Comparison of ENCODE assay signal across 13 cellular contexts in the genomic region with DNA sequence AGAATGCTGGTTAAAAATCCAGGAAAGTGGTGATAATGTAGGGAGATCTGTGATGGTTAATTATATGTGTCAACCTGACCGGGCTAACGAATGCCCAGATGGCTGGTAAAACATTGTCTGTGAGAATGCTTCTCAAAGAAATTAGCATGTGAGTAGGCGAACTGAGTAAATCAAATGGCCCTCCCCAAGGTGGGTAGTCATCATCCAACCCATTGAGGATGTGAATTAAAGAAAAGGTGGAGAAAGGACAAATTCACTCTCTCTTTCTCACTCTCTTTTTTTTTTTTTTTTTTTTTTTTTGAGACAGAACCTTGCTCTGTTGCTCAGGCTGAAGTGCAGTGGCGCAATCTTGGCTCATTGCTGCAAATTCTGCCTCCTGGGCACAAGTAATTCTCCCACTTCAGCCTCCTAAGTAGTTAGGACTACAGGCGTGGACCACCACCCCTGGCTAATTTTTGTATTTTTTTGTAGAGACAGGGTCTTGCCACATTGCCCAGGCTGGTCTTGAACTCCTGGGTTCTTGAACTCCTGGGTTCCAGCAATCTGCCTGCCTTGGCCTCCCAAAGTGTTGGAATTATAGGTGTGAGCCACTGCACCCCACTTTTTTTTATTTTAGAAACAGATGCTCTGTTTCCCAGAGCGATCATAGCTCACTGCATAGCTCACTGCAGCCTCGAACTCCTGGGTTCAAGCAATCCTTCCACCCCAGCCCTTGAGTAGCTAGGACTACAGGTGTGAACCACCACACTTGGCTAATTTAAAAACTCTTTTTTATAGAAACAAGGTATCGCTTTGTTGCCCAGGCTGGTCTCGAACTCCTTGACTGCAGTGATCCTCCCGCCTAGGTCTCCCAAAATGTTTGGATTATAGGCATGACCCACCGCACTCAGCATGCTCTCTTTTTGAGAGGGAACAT. TPM values are rescaled to one million over a fixed set of nuclear protein-coding genes. Genes with fewer than 3 reads are reported as not detected.
DNase-seq lines count a peak whose midpoint lies in the region; ATAC-seq and TF ChIP-seq lines count a peak whose summit lies in the region.
"Had no signal": no experiment of that assay in that cellular context is flagged by ENCODE, and none has a peak within 500 bp of the region (broad histone marks: within the 10 kb centered on the region; RNA-seq: fewer than 3 reads in every experiment).

No MANE protein-coding gene starts in this region.

- no peak overlapping the region for H2AFZ ChIP-seq in mammary epithelial cell (ENCODE audit: low read depth, low read length)

- intact Hi-C loops in mammary epithelial cell (cut with micrococcal nuclease) = no loop called here
- intact Hi-C loops in MCF 10A (cut with micrococcal nuclease) = loop anchor here (10.0 kb wide), 1 partner anchor 525 kb away; no protein-coding TSS in a partner anchor

- H3K4me1 Mint-ChIP-seq in MCF 10A (ENCODE audit: insufficient read depth, unreplicated experiment) = peaks cover 8% of the 10 kb centered on the region
- H3K4me1 Mint-ChIP-seq in endodermal cell = peaks cover 4% of the 10 kb centered on the region
- peaks cover 6 to 13% of the 10 kb centered on the region in 2 donors for H3K4me1 Mint-ChIP-seq in stimulated activated naive B cell treated with anti-CD40 and anti-IgM and Interleukin-4, amounts not matched to agents 10 μg/mL and 1 μg/mL and 100 μg/mL, for 72 hours

- WGBS in mammary epithelial cell (ENCODE audit: low coverage, missing lambda C conversion rate) = 88% methylated on average over 10 of the region's 11 CpGs
- WGBS in endodermal cell (ENCODE audit: insufficient coverage in 1 of 2, insufficient read length in 1 of 2), 2 experiments = 88 to 95% methylated on average over 9 to 11 of the region's 11 CpGs

- in situ Hi-C loops in mammary epithelial cell (cut with MboI; ENCODE audit: low sequenced_read_pairs in 2 of 2) (loop anchor here in 1 of 2 donors (10.0 kb wide), 1 partner anchor 415 kb away; no protein-coding TSS in a partner anchor), GM13977 (cut with MboI; ENCODE audit: low pct_unique_long_range_greater_than_20kb, low sequenced_read_pairs, unreplicated experiment) (no loop called here)

- H4K20me1 ChIP-seq in mammary epithelial cell (ENCODE audit: insufficient read depth, low read length) = no peaks in the 10 kb centered on the region

- H3K4me1 ChIP-seq in mammary epithelial cell (ENCODE audit: insufficient read depth, low read length) (no peaks in the 10 kb centered on the region), endodermal cell (ENCODE audit: control insufficient read depth, insufficient read depth, low read length) (no peaks in the 10 kb centered on the region)
- H3K4me1 ChIP-seq: SJCRH30 had no signal

- no peaks in the 10 kb centered on the region for H3K36me3 Mint-ChIP-seq in MCF 10A (ENCODE audit: insufficient read depth, unreplicated experiment)
- no peaks in the 10 kb centered on the region for H3K36me3 Mint-ChIP-seq in endodermal cell (ENCODE audit: low read depth)
- no peaks in the 10 kb centered on the region for H3K36me3 Mint-ChIP-seq in stimulated activated naive B cell treated with anti-CD40 and anti-IgM and Interleukin-4, amounts not matched to agents 10 μg/mL and 1 μg/mL and 100 μg/mL, for 72 hours

- H3K27ac ChIP-seq in mammary epithelial cell (ENCODE audit: insufficient read depth, low read depth, low read length) (no peak overlapping the region), endodermal cell (ENCODE audit: low read depth, low read length) (no peak overlapping the region)
- H3K27ac ChIP-seq: dorsolateral prefrontal cortex, HL-60, SJCRH30 had no signal

- H3K9me3 Mint-ChIP-seq in MCF 10A (ENCODE audit: unreplicated experiment) (no peaks in the 10 kb centered on the region), endodermal cell (no peaks in the 10 kb centered on the region)
- no peaks in the 10 kb centered on the region for H3K9me3 Mint-ChIP-seq in stimulated activated naive B cell treated with anti-CD40 and anti-IgM and Interleukin-4, amounts not matched to agents 10 μg/mL and 1 μg/mL and 100 μg/mL, for 72 hours

- no peaks in the 10 kb centered on the region for H3K36me3 ChIP-seq in mammary epithelial cell (ENCODE audit: insufficient read depth, low read length)
- no peaks in the 10 kb centered on the region for H3K36me3 ChIP-seq in endodermal cell (ENCODE audit: control insufficient read depth, insufficient read depth, low read length)
- H3K36me3 ChIP-seq: SJCRH30 had no signal

- no peaks in the 10 kb centered on the region for H3K79me2 ChIP-seq in mammary epithelial cell (ENCODE audit: insufficient read depth, low read length)

- ATAC-seq in stimulated activated naive B cell treated with anti-CD40 and anti-IgM and Interleukin-4, amounts not matched to agents 10 μg/mL and 1 μg/mL and 100 μg/mL, for 72 hours (replicated peaks) = peak; percentile 11 to 26
- no peak for ATAC-seq in GM19035 (IDR thresholded peaks at IDR 0.05; ENCODE audit: unreplicated experiment)

- no peak overlapping the region for H3K9ac ChIP-seq in mammary epithelial cell (ENCODE audit: insufficient read depth, low read length)
- H3K9ac ChIP-seq in endodermal cell (ENCODE audit: extremely low read depth, low read length, poor library complexity, severe bottlenecking) = no peak overlapping the region

- H3K4me2 ChIP-seq in mammary epithelial cell (ENCODE audit: insufficient read depth, low read depth, low read length) = no peak overlapping the region

- H3K4me3 Mint-ChIP-seq in MCF 10A (ENCODE audit: unreplicated experiment) (no peak overlapping the region), endodermal cell (no peak overlapping the region)
- H3K4me3 Mint-ChIP-seq in stimulated activated naive B cell treated with anti-CD40 and anti-IgM and Interleukin-4, amounts not matched to agents 10 μg/mL and 1 μg/mL and 100 μg/mL, for 72 hours = no peak overlapping the region

- no peak overlapping the region for H3K27ac Mint-ChIP-seq in MCF 10A (ENCODE audit: low read depth, unreplicated experiment)
- H3K27ac Mint-ChIP-seq in endodermal cell = no peak overlapping the region
- H3K27ac Mint-ChIP-seq in stimulated activated naive B cell treated with anti-CD40 and anti-IgM and Interleukin-4, amounts not matched to agents 10 μg/mL and 1 μg/mL and 100 μg/mL, for 72 hours = peak overlapping the region; percentile 70

- DNase-seq in mammary epithelial cell = peak; percentile 26
- DNase-seq in MCF 10A (ENCODE audit: unreplicated experiment) = no peak
- DNase-seq in NCI-H69 (lab: John Stamatoyannopoulos, UW) = peak; percentile 76
- peak; percentile 28 for DNase-seq in endodermal cell
- DNase-seq in stimulated activated naive B cell treated with anti-CD40 and anti-IgM and Interleukin-4, amounts not matched to agents 10 μg/mL and 1 μg/mL and 100 μg/mL, for 72 hours = no peak
- no peak for DNase-seq in NCI-H510A (lab: John Stamatoyannopoulos, UW)
- no peak for DNase-seq in GM13977 (ENCODE audit: low spot score)
- DNase-seq: NCI-H446, right cardiac atrium, SJCRH30 had no signal

- dilution Hi-C loops in mammary epithelial cell (cut with HindIII; ENCODE audit: low sequenced_read_pairs) = no loop called here

- H3K9me3 ChIP-seq in mammary epithelial cell (replicated peaks; ENCODE audit: insufficient read depth, low read length) = no peaks in the 10 kb centered on the region
- H3K9me3 ChIP-seq in endodermal cell (ENCODE audit: control insufficient read depth, low read length) = no peaks in the 10 kb centered on the region
- H3K9me3 ChIP-seq: SJCRH30 had no signal

- BruUV-seq in mammary epithelial cell (replicated peaks; lab: Mats Ljungman, UMichigan) (no TSS peak), MCF 10A (replicated peaks; lab: Mats Ljungman, UMichigan) (no TSS peak)

- H3K4me3 ChIP-seq in mammary epithelial cell (replicated peaks in 1 of 3; ENCODE audit: insufficient read depth in 1 of 3, low read depth in 2 of 3, low read length in 3 of 3) (no peak overlapping the region), endodermal cell (ENCODE audit: low read length) (no peak overlapping the region)
- H3K4me3 ChIP-seq: dorsolateral prefrontal cortex, SJCRH30 had no signal

- H3K27me3 ChIP-seq in mammary epithelial cell (ENCODE audit: insufficient read depth, low read length) = no peaks in the 10 kb centered on the region
- H3K27me3 ChIP-seq in endodermal cell (ENCODE audit: control insufficient read depth, insufficient read depth, low read length, poor library complexity, severe bottlenecking) = no peaks in the 10 kb centered on the region
- H3K27me3 ChIP-seq: dorsolateral prefrontal cortex, SJCRH30 had no signal

- CTCF ChIA-PET in mammary epithelial cell (lab: Charles Lee; ENCODE audit: low non-redundant PET) (no interaction called here), MCF 10A (lab: Yijun Ruan, JAX) (interaction anchor here (0.7 to 1.1 kb wide), 2 partner anchors 40 to 322 kb away, joined by 3 read pairs; no protein-coding TSS in a partner anchor)

- TF ChIP-seq CTCF in mammary epithelial cell (conservative IDR thresholded peaks at IDR 0.05 in 1 of 2, IDR thresholded peaks at IDR 0.05 in 1 of 2; ENCODE audit: extremely low read depth in 1 of 2, insufficient read depth in 1 of 2, low read depth in 1 of 2, low read length in 2 of 2) (no peak), MCF 10A (IDR thresholded peaks at IDR 0.05; ENCODE audit: unreplicated experiment) (no peak), endodermal cell (conservative IDR thresholded peaks at IDR 0.05) (no peak), GM13977 (IDR thresholded peaks at IDR 0.05; ENCODE audit: extremely low read depth, insufficient read depth, missing control alignments) (no peak)

- peaks cover 5% of the 10 kb centered on the region for H3K27me3 Mint-ChIP-seq in MCF 10A (ENCODE audit: insufficient read depth, unreplicated experiment)
- H3K27me3 Mint-ChIP-seq in endodermal cell (ENCODE audit: insufficient read depth) = no peaks in the 10 kb centered on the region
- no peaks in the 10 kb centered on the region for H3K27me3 Mint-ChIP-seq in stimulated activated naive B cell treated with anti-CD40 and anti-IgM and Interleukin-4, amounts not matched to agents 10 μg/mL and 1 μg/mL and 100 μg/mL, for 72 hours

- POLR2A ChIA-PET in MCF 10A (lab: Yijun Ruan, JAX) = interaction anchor here (0.8 kb wide), 1 partner anchor 13 kb away, joined by 3 read pairs; no protein-coding TSS in a partner anchor

RNA-seq across cellular contexts. Expression of a gene that starts 22.0 kb away (rescaled TPM):
- under 1 TPM; under 0.01 to 0.28 TPM for total RNA-seq in mammary epithelial cell
- 0.46 TPM for polyA plus RNA-seq in mammary epithelial cell
- not detected for polyA minus RNA-seq in mammary epithelial cell
- not detected in 2 replicates for total RNA-seq in MCF 10A (2022)
- under 1 TPM; 0.31 to 0.37 TPM for total RNA-seq in endodermal cell
- polyA plus RNA-seq in endodermal cell (2013, experiment 1 of 2) = 0.11 TPM
- not detected for polyA plus RNA-seq in endodermal cell (2013, experiment 2 of 2)
- total RNA-seq: SJCRH30 had no signal

RNA-seq across cellular contexts. Expression of a gene that starts 32.0 kb away (rescaled TPM):
- total RNA-seq in mammary epithelial cell (10 to 100 TPM in 1 of 2 donors, 1 to 10 TPM in 1; 7.8 to 21.6 TPM), MCF 10A (2022) (0.56 and 1.0 TPM in 2 replicates), endodermal cell (under 1 TPM; 0.60 to 0.62 TPM)
- polyA plus RNA-seq in mammary epithelial cell = 27.6 TPM
- polyA minus RNA-seq in mammary epithelial cell = 31.5 TPM
- 0.25 TPM for polyA plus RNA-seq in endodermal cell (2013, experiment 1 of 2)
- 0.54 TPM for polyA plus RNA-seq in endodermal cell (2013, experiment 2 of 2)
- total RNA-seq: SJCRH30 had no signal

RNA-seq across cellular contexts. Expression of a gene that starts 58.0 kb away (rescaled TPM):
- total RNA-seq in mammary epithelial cell = 10 to 100 TPM; 19.5 to 25.4 TPM
- polyA plus RNA-seq in mammary epithelial cell = 12.1 TPM
- 17.2 TPM for polyA minus RNA-seq in mammary epithelial cell
- total RNA-seq in MCF 10A (2022) = 27.6 and 29.3 TPM in 2 replicates
- total RNA-seq in endodermal cell = 10 to 100 TPM; 31.0 to 39.0 TPM
- 52.4 TPM for polyA plus RNA-seq in endodermal cell (2013, experiment 1 of 2)
- 45.3 TPM for polyA plus RNA-seq in endodermal cell (2013, experiment 2 of 2)

Comparison
In these comparisons a context has a peak if more than half of its experiments do, and no peak if none do; other contexts are left out.
1. DNase-seq: peak in mammary epithelial cell (single experiment), NCI-H69 (single experiment) and endodermal cell (single experiment); none in MCF 10A (single experiment), stimulated activated naive B cell treated with anti-CD40 and anti-IgM and Interleukin-4, amounts not matched to agents 10 μg/mL and 1 μg/mL and 100 μg/mL, for 72 hours (single experiment), NCI-H510A (single experiment) and GM13977 (single experiment).